25 cellular contexts compared by ENCODE assay signal in genomic region chr1:172341697-172342096, GRCh38.
"Had no signal": no experiment of that assay in that cellular context is flagged by ENCODE, and none has a peak within 500 bp of the region (broad histone marks: within the 10 kb centered on the region; RNA-seq: fewer than 3 reads in every experiment).

No MANE protein-coding gene starts in this region.

- H3K27me3 ChIP-seq: ascending aorta, brain microvascular endothelial cell, gastroesophageal sphincter, hepatocyte, testis, vagina had no signal

- H3K4me3 Mint-ChIP-seq: activated naive CD8-positive, alpha-beta T cell treated with anti-CD3 and anti-CD28 coated beads for 36 hours; naive thymus-derived CD4-positive, alpha-beta T cell; T-cell had no signal

- H3K36me3 Mint-ChIP-seq: T-cell had no signal

- H3K4me2 ChIP-seq: hepatocyte had no signal

- H3K27ac ChIP-seq: ascending aorta, gastroesophageal sphincter, left ventricle myocardium inferior, testis, vagina had no signal

- H3K9me3 ChIP-seq: ascending aorta, gastroesophageal sphincter, testis, vagina had no signal

- ATAC-seq: gastroesophageal sphincter; naive thymus-derived CD4-positive, alpha-beta T cell; right cardiac atrium; T-cell had no signal

- FAIRE-seq: endothelial cell of umbilical vein had no signal

- H3K27me3 Mint-ChIP-seq: naive thymus-derived CD4-positive, alpha-beta T cell; T-cell had no signal

- H3K4me3 ChIP-seq: ascending aorta, gastroesophageal sphincter, hepatocyte, left ventricle myocardium inferior, lung, testis, vagina had no signal

- H3K79me2 ChIP-seq: hepatocyte had no signal

- H3K36me3 ChIP-seq: ascending aorta, brain microvascular endothelial cell, gastroesophageal sphincter, left ventricle myocardium inferior, vagina had no signal

- H3K27ac Mint-ChIP-seq: activated naive CD8-positive, alpha-beta T cell treated with anti-CD3 and anti-CD28 coated beads for 36 hours; naive thymus-derived CD4-positive, alpha-beta T cell had no signal

- DNase-seq: activated CD4-positive, alpha-beta T cell treated with anti-CD3 and anti-CD28 coated beads for 48 hours; activated CD4-positive, alpha-beta T cell treated with anti-CD3 and anti-CD28 coated beads, Interleukin-2, amount 50 U/mL, for 48 hours; activated CD8-positive, alpha-beta memory T cell treated with anti-CD3 and anti-CD28 coated beads for 24 hours; activated effector memory CD4-positive, alpha-beta T cell treated with Interleukin-2 at 50 U/mL for 16 hours; activated naive CD4-positive, alpha-beta T cell treated with Interleukin-2 at 50 U/mL for 16 hours; activated naive CD8-positive, alpha-beta T cell treated with anti-CD3 and anti-CD28 coated beads for 36 hours; brain microvascular endothelial cell; cortex of kidney; islet precursor cell; left ventricle myocardium inferior; naive thymus-derived CD4-positive, alpha-beta T cell; posterior cingulate gyrus; right cardiac atrium; stimulated activated CD4-positive, alpha-beta T cell treated with anti-CD3 and anti-CD28 coated beads, Interleukin-15, amount 100 ng/mL, for 24 hours; stimulated activated CD4-positive, alpha-beta T cell treated with anti-CD3 and anti-CD28 coated beads, Interleukin-2, amount 100 ng/mL, for 24 hours; stimulated activated naive CD4-positive, alpha-beta T cell; T-cell; testis; trophoblast cell had no signal
